20 cellular contexts compared by ENCODE assay signal in genomic region chr10:82429302-82429701, GRCh38.
DNase-seq lines count a peak whose midpoint lies in the region; ATAC-seq, FAIRE-seq and TF ChIP-seq lines count a peak whose summit lies in the region.
"Had no signal": no experiment of that assay in that cellular context is flagged by ENCODE, and none has a peak within 500 bp of the region (broad histone marks: within the 10 kb centered on the region; RNA-seq: fewer than 3 reads in every experiment).

No MANE protein-coding gene starts in this region.

- no peak for TF ChIP-seq RAD21 in HepG2 (CRISPR knock-in tag; IDR thresholded peaks at IDR 0.05)

- DNase-seq in DMS53 (lab: John Stamatoyannopoulos, UW) (peak; percentile 11), DMS53 treated with DMSO at 0.1 percent for 48 hours (lab: John Stamatoyannopoulos, UW; ENCODE audit: unreplicated experiment) (no peak), HepG2 (ENCODE audit: low spot score) (no peak), right lobe of liver (no peak), frontal cortex (ENCODE audit: low spot score in 2 of 2) (no peak), smooth muscle cell (lab: John Stamatoyannopoulos, UW; ENCODE audit: unreplicated experiment) (no peak)
- DNase-seq: Caco-2; CD4-positive, CD25-positive, alpha-beta regulatory T cell; CD8-positive, alpha-beta T cell; DMS153; DMS79 treated with DMSO at 0.1 percent for 48 hours; GF-D8; GM23248; H7; HCEC 1CT had no signal

- POLR2A ChIA-PET in HepG2 (lab: Yijun Ruan, JAX): no interaction called here

- H3K9me3 ChIP-seq in HepG2 (ENCODE audit: low read length) (peaks cover 89% of the 10 kb centered on the region), right lobe of liver (no peaks in the 10 kb centered on the region), smooth muscle cell (replicated peaks; ENCODE audit: low read depth) (peaks cover 18% of the 10 kb centered on the region)

- ATAC-seq in HepG2: no peak
- ATAC-seq in right lobe of liver: no peak
- ATAC-seq: CD8-positive, alpha-beta T cell had no signal

- intact Hi-C loops in HepG2 (cut with micrococcal nuclease; ENCODE audit: unreplicated experiment) (no loop called here), right lobe of liver (cut with DNase I) (no loop called here)

- no TSS peak for BruUV-seq in HepG2 (replicated peaks; lab: Mats Ljungman, UMichigan)

- no peak overlapping the region for H3K4me2 ChIP-seq in HepG2 (ENCODE audit: low read depth, low read length)
- H3K4me2 ChIP-seq in smooth muscle cell: no peak overlapping the region
- H3K4me2 ChIP-seq: BLaER1 had no signal

- no peaks in the 10 kb centered on the region for H3K4me1 ChIP-seq in HepG2 (ENCODE audit: insufficient read depth, low read length)
- no peaks in the 10 kb centered on the region for H3K4me1 ChIP-seq in right lobe of liver
- H3K4me1 ChIP-seq in smooth muscle cell (ENCODE audit: low read depth): no peaks in the 10 kb centered on the region
- H3K4me1 ChIP-seq: BLaER1, Caco-2 had no signal

- in situ Hi-C loops in HepG2 (cut with HindIII; ENCODE audit: extremely low pct_ligation_motif_present, low pct_unique_long_range_greater_than_20kb): no loop called here

- CTCF ChIA-PET in HepG2 (lab: Yijun Ruan, JAX; ENCODE audit: low intra/inter-chr PET ratio, low total read pairs): no interaction called here

- H3K9ac ChIP-seq in HepG2 (ENCODE audit: insufficient read depth, low read depth, low read length) (no peak overlapping the region), smooth muscle cell (ENCODE audit: low read depth) (no peak overlapping the region)
- H3K9ac ChIP-seq: BLaER1, GM23248 had no signal

- TF ChIP-seq POLR2A in HepG2 (IDR thresholded peaks at IDR 0.05; ENCODE audit: insufficient read depth in 1 of 2, low read depth in 2 of 2, low read length in 2 of 2) (no peak), right lobe of liver (IDR thresholded peaks at IDR 0.05) (no peak)

- no peak for FAIRE-seq in HepG2 (lab: Jason Lieb, UNC)
- peak; percentile 24 for FAIRE-seq in frontal cortex (lab: Jason Lieb, UNC)
- FAIRE-seq: GM12891, H1 had no signal

- H3K79me2 ChIP-seq in HepG2 (ENCODE audit: insufficient read depth, low read length) (no peaks in the 10 kb centered on the region), smooth muscle cell (ENCODE audit: low read depth) (no peaks in the 10 kb centered on the region)

- TF ChIP-seq EP300 in HepG2 (IDR thresholded peaks at IDR 0.05; ENCODE audit: low read depth in 2 of 2, low read length in 2 of 2) (no peak), HepG2 (CRISPR knock-in tag; IDR thresholded peaks at IDR 0.05; ENCODE audit: borderline replicate concordance) (no peak)

- no peaks in the 10 kb centered on the region for H3K36me3 ChIP-seq in HepG2 (replicated peaks in 1 of 2; ENCODE audit: control insufficient read depth in 1 of 2, insufficient read depth in 2 of 2, low read length in 2 of 2)
- no peaks in the 10 kb centered on the region for H3K36me3 ChIP-seq in right lobe of liver
- no peaks in the 10 kb centered on the region for H3K36me3 ChIP-seq in smooth muscle cell (ENCODE audit: low read depth)

- H4K20me1 ChIP-seq in HepG2 (ENCODE audit: insufficient read depth, low read length) (no peaks in the 10 kb centered on the region), smooth muscle cell (ENCODE audit: low read depth) (no peaks in the 10 kb centered on the region)
- H4K20me1 ChIP-seq: BLaER1 had no signal

- H3K27ac ChIP-seq in HepG2 (ENCODE audit: extremely low read length, insufficient read depth, low read length) (no peak overlapping the region), right lobe of liver (no peak overlapping the region), smooth muscle cell (ENCODE audit: low read depth) (no peak overlapping the region)
- H3K27ac ChIP-seq: 22Rv1, BLaER1, C4-2B, GM23248 had no signal

- H2AFZ ChIP-seq in HepG2 (ENCODE audit: low read length) (no peak overlapping the region), smooth muscle cell (ENCODE audit: low read depth) (no peak overlapping the region)
- H2AFZ ChIP-seq: GM23248 had no signal

- no peak for TF ChIP-seq CTCF in HepG2 (CRISPR knock-in tag; IDR thresholded peaks at IDR 0.05)
- no peak for TF ChIP-seq CTCF in right lobe of liver (IDR thresholded peaks at IDR 0.05)
- TF ChIP-seq CTCF in smooth muscle cell (IDR thresholded peaks at IDR 0.05; ENCODE audit: borderline replicate concordance, insufficient read depth, poor library complexity, severe bottlenecking): no peak

- H3F3A ChIP-seq in smooth muscle cell (ENCODE audit: low read depth): no peaks in the 10 kb centered on the region

- no peak overlapping the region for H3K4me3 ChIP-seq in HepG2 (replicated peaks in 1 of 3; ENCODE audit: insufficient read depth in 1 of 3, low read depth in 2 of 3, low read length in 3 of 3)
- no peak overlapping the region for H3K4me3 ChIP-seq in right lobe of liver
- no peak overlapping the region for H3K4me3 ChIP-seq in smooth muscle cell
- H3K4me3 ChIP-seq: BLaER1, GM23248 had no signal

- H3K27me3 ChIP-seq in HepG2 (ENCODE audit: control insufficient read depth in 1 of 2, insufficient read depth in 2 of 2, low read length in 2 of 2) (no peaks in the 10 kb centered on the region), right lobe of liver (no peaks in the 10 kb centered on the region), smooth muscle cell (ENCODE audit: low read depth) (no peaks in the 10 kb centered on the region)
- H3K27me3 ChIP-seq: BLaER1 had no signal

TF ChIP-seq in HepG2, 621 proteins besides CTCF, POLR2A, EP300 and RAD21:
- peak; percentile 97 for TF ChIP-seq ZNF317 (CRISPR knock-in tag; IDR thresholded peaks at IDR 0.05)
- TF ChIP-seq, protein P1, sequence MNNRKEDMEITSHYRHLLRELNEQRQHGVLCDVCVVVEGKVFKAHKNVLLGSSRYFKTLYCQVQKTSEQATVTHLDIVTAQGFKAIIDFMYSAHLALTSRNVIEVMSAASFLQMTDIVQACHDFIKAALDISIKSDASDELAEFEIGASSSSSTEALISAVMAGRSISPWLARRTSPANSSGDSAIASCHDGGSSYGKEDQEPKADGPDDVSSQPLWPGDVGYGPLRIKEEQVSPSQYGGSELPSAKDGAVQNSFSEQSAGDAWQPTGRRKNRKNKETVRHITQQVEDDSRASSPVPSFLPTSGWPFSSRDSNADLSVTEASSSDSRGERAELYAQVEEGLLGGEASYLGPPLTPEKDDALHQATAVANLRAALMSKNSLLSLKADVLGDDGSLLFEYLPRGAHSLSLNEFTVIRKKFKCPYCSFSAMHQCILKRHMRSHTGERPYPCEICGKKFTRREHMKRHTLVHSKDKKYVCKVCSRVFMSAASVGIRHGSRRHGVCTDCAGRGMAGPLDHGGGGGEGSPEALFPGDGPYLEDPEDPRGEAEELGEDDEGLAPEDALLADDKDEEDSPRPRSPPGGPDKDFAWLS (CRISPR knock-in tag; IDR thresholded peaks at IDR 0.05; ENCODE audit: borderline replicate concordance): no peak
TF ChIP-seq in HepG2: peak in this region for 1.
